In genomic region chr2:235827585-235827992, GRCh38 we compare ENCODE assay signal across 14 cellular contexts.
DNase-seq lines count a peak whose midpoint lies in the region; ATAC-seq and TF ChIP-seq lines count a peak whose summit lies in the region.
"Had no signal": no experiment of that assay in that cellular context is flagged by ENCODE, and none has a peak within 500 bp of the region (broad histone marks: within the 10 kb centered on the region; RNA-seq: fewer than 3 reads in every experiment).

No MANE protein-coding gene starts in this region.

- no peak for ATAC-seq in activated naive CD8-positive, alpha-beta T cell treated with anti-CD3 and anti-CD28 coated beads, Interleukin-2, amount 50 U/mL, for 24 hours

- H3K27me3 ChIP-seq in SK-N-SH (ENCODE audit: insufficient read depth), result no peaks in the 10 kb centered on the region
- H3K27me3 ChIP-seq: neutrophil had no signal

- H3K9me3 Mint-ChIP-seq in progenitor cell of endocrine pancreas (ENCODE audit: low read depth), result no peaks in the 10 kb centered on the region
- H3K9me3 Mint-ChIP-seq in activated naive CD8-positive, alpha-beta T cell treated with anti-CD3 and anti-CD28 coated beads, Interleukin-2, amount 50 U/mL, for 24 hours, result no peaks in the 10 kb centered on the region
- H3K9me3 Mint-ChIP-seq: activated naive CD4-positive, alpha-beta T cell treated with anti-CD3 and anti-CD28 coated beads, Interleukin-2, amount 50 U/mL, for 24 hours; CD8-positive, alpha-beta memory T cell had no signal

- H3K4me1 ChIP-seq in SK-N-SH (ENCODE audit: control insufficient read depth in 1 of 2, insufficient read depth in 2 of 2, low read depth in 1 of 2, low read length in 1 of 2), result no peaks in the 10 kb centered on the region

- H3K36me3 ChIP-seq in SK-N-SH (replicated peaks in 1 of 2; ENCODE audit: control insufficient read depth in 1 of 2, insufficient read depth in 2 of 2, low read length in 1 of 2), result peaks cover 2 to 4% of the 10 kb centered on the region in 2 experiments
- H3K36me3 ChIP-seq: neutrophil had no signal

- POLR2A ChIA-PET in SK-N-SH (lab: Yijun Ruan, JAX), result no interaction called here

- H3K4me2 ChIP-seq in SK-N-SH, result no peak overlapping the region

- TF ChIP-seq CTCF in SK-N-SH (IDR thresholded peaks at IDR 0.05) (no peak), fibroblast of pulmonary artery (IDR thresholded peaks at IDR 0.05; ENCODE audit: low read length, missing control alignments) (no peak), progenitor cell of endocrine pancreas (IDR thresholded peaks at IDR 0.05; ENCODE audit: unreplicated experiment) (no peak)

- H3K27ac ChIP-seq in SK-N-SH (ENCODE audit: low read depth in 2 of 2, low read length in 1 of 2), result no peak overlapping the region
- H3K27ac ChIP-seq: neutrophil had no signal

- 69% methylated on average over 9 of the region's 10 CpGs for WGBS in SK-N-SH (ENCODE audit: low lambda C conversion rate)

- H3K4me1 Mint-ChIP-seq in progenitor cell of endocrine pancreas (ENCODE audit: low read depth), result no peaks in the 10 kb centered on the region
- no peaks in the 10 kb centered on the region for H3K4me1 Mint-ChIP-seq in activated naive CD8-positive, alpha-beta T cell treated with anti-CD3 and anti-CD28 coated beads, Interleukin-2, amount 50 U/mL, for 24 hours
- H3K4me1 Mint-ChIP-seq: activated naive CD4-positive, alpha-beta T cell treated with anti-CD3 and anti-CD28 coated beads, Interleukin-2, amount 50 U/mL, for 24 hours; CD8-positive, alpha-beta memory T cell had no signal

- H3K9me2 ChIP-seq in SK-N-SH, result no peaks in the 10 kb centered on the region

- no peak overlapping the region for H3K9ac ChIP-seq in SK-N-SH

- TF ChIP-seq RAD21 in SK-N-SH (IDR thresholded peaks at IDR 0.05; ENCODE audit: low read length), result no peak

- no peaks in the 10 kb centered on the region for H3K79me2 ChIP-seq in SK-N-SH (ENCODE audit: insufficient read depth)

- DNase-seq in H4 (ENCODE audit: low spot score), result peak; percentile 27
- DNase-seq in SK-N-SH, result no peak
- DNase-seq in fibroblast of pulmonary artery (ENCODE audit: low read depth), result peak; percentile 5
- no peak for DNase-seq in progenitor cell of endocrine pancreas (ENCODE audit: low spot score, unreplicated experiment)
- DNase-seq in activated naive CD8-positive, alpha-beta T cell treated with anti-CD3 and anti-CD28 coated beads, Interleukin-2, amount 50 U/mL, for 24 hours, result no peak
- DNase-seq in RPMI8226, result no peak
- no peak for DNase-seq in superior temporal gyrus (ENCODE audit: extremely low spot score)
- no peak for DNase-seq in NOMO-1 treated with dmso at 0.1 percent for 144 hours (lab: John Stamatoyannopoulos, UW; ENCODE audit: unreplicated experiment)
- DNase-seq: CD8-positive, alpha-beta memory T cell; NCI-H2107; stimulated activated naive CD4-positive, alpha-beta T cell treated with Interleukin-2 at 50 U/mL for 16 hours; T-helper 9 cell had no signal

- H4K20me1 ChIP-seq in SK-N-SH (ENCODE audit: insufficient read depth), result no peaks in the 10 kb centered on the region

- peak overlapping the region; percentile 27 for H3K27ac Mint-ChIP-seq in progenitor cell of endocrine pancreas
- no peak overlapping the region for H3K27ac Mint-ChIP-seq in activated naive CD8-positive, alpha-beta T cell treated with anti-CD3 and anti-CD28 coated beads, Interleukin-2, amount 50 U/mL, for 24 hours
- H3K27ac Mint-ChIP-seq: activated naive CD4-positive, alpha-beta T cell treated with anti-CD3 and anti-CD28 coated beads, Interleukin-2, amount 50 U/mL, for 24 hours had no signal

- TF ChIP-seq EP300 in SK-N-SH (IDR thresholded peaks at IDR 0.05; ENCODE audit: borderline replicate concordance in 1 of 2, low read depth in 1 of 2, low read length in 1 of 2), result no peak

- H3F3A ChIP-seq in SK-N-SH (replicated peaks; ENCODE audit: insufficient read depth), result no peaks in the 10 kb centered on the region

- no peaks in the 10 kb centered on the region for H3K9me3 ChIP-seq in SK-N-SH
- H3K9me3 ChIP-seq: neutrophil had no signal

- H3K36me3 Mint-ChIP-seq in progenitor cell of endocrine pancreas (ENCODE audit: insufficient read depth), result peaks cover 11% of the 10 kb centered on the region
- H3K36me3 Mint-ChIP-seq in activated naive CD8-positive, alpha-beta T cell treated with anti-CD3 and anti-CD28 coated beads, Interleukin-2, amount 50 U/mL, for 24 hours (ENCODE audit: low read depth), result no peaks in the 10 kb centered on the region
- H3K36me3 Mint-ChIP-seq: activated naive CD4-positive, alpha-beta T cell treated with anti-CD3 and anti-CD28 coated beads, Interleukin-2, amount 50 U/mL, for 24 hours had no signal

- no peak overlapping the region for H3K4me3 ChIP-seq in SK-N-SH (ENCODE audit: low read depth in 2 of 2, low read length in 1 of 2)
- no peak overlapping the region for H3K4me3 ChIP-seq in fibroblast of pulmonary artery (replicated peaks; ENCODE audit: low read depth, low read length)

- H3K27me3 Mint-ChIP-seq in progenitor cell of endocrine pancreas, result no peaks in the 10 kb centered on the region
- no peaks in the 10 kb centered on the region for H3K27me3 Mint-ChIP-seq in activated naive CD8-positive, alpha-beta T cell treated with anti-CD3 and anti-CD28 coated beads, Interleukin-2, amount 50 U/mL, for 24 hours
- H3K27me3 Mint-ChIP-seq: activated naive CD4-positive, alpha-beta T cell treated with anti-CD3 and anti-CD28 coated beads, Interleukin-2, amount 50 U/mL, for 24 hours; CD8-positive, alpha-beta memory T cell had no signal

- H2AFZ ChIP-seq in SK-N-SH (ENCODE audit: low read depth), result no peak overlapping the region

- CTCF ChIA-PET in SK-N-SH (lab: Yijun Ruan, JAX), result interaction anchor here (1.3 to 1.5 kb wide), 2 partner anchors 10 to 48 kb away, joined by 3 read pairs; no protein-coding TSS in a partner anchor

- H3K4me3 Mint-ChIP-seq in progenitor cell of endocrine pancreas (ENCODE audit: low read depth), result no peak overlapping the region
- no peak overlapping the region for H3K4me3 Mint-ChIP-seq in activated naive CD8-positive, alpha-beta T cell treated with anti-CD3 and anti-CD28 coated beads, Interleukin-2, amount 50 U/mL, for 24 hours
- H3K4me3 Mint-ChIP-seq: activated naive CD4-positive, alpha-beta T cell treated with anti-CD3 and anti-CD28 coated beads, Interleukin-2, amount 50 U/mL, for 24 hours; CD8-positive, alpha-beta memory T cell had no signal

TF ChIP-seq in SK-N-SH, 30 proteins besides CTCF, POLR2A, EP300 and RAD21:
- TF ChIP-seq MEF2A (IDR thresholded peaks at IDR 0.05; ENCODE audit: borderline replicate concordance, low read depth) (no peak), FOSL2 (IDR thresholded peaks at IDR 0.05; ENCODE audit: borderline replicate concordance, low read depth) (peak; percentile 34; the same call in 1 of the 2 replicates)
TF ChIP-seq in SK-N-SH: peak in this region for 1.

Comparison
In these comparisons a context has a peak if more than half of its experiments do, and no peak if none do; other contexts are left out.
1. DNase-seq: peak in H4 (single experiment) and fibroblast of pulmonary artery (single experiment); none in SK-N-SH (single experiment), progenitor cell of endocrine pancreas (single experiment), activated naive CD8-positive, alpha-beta T cell treated with anti-CD3 and anti-CD28 coated beads, Interleukin-2, amount 50 U/mL, for 24 hours (single experiment), RPMI8226 (single experiment), superior temporal gyrus (single experiment) and NOMO-1 treated with dmso at 0.1 percent for 144 hours (single experiment).